Comparison of ENCODE assay signal across 22 cellular contexts in the genomic region with DNA sequence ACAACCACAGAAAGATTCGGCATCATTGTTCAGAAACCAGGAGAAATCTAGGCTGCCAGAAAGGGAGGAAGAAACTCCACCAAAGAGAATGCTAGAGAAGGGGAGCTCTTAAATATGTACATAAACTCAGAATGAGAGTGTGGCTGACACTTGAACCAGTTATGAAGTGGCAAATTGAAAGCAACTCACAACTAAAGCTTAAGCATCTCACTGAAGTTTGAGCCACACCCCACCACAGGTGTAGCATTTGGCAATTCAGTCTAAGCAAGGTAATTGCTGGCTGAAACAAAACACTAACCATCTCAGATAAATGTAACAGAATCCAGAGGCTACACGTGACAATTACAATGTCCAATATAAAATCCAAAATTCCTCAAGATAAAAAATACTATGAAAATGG.
"Had no signal": no experiment of that assay in that cellular context is flagged by ENCODE, and none has a peak within 500 bp of the region (broad histone marks: within the 10 kb centered on the region; RNA-seq: fewer than 3 reads in every experiment).

No MANE protein-coding gene starts in this region.

- H3K9me3 ChIP-seq: gastroesophageal sphincter, lower lobe of right lung had no signal

- ATAC-seq: foreskin keratinocyte; gastroesophageal sphincter; heart left ventricle; left colon; left lobe of liver; left ventricle myocardium superior; lower lobe of right lung; naive thymus-derived CD4-positive, alpha-beta T cell had no signal

- H3K4me1 ChIP-seq: esophagus muscularis mucosa, foreskin keratinocyte, gastroesophageal sphincter, heart left ventricle, lower lobe of right lung had no signal

- DNase-seq: dermis blood vessel endothelial cell; dorsolateral prefrontal cortex; effector CD4-positive, alpha-beta T cell; effector memory CD4-positive, alpha-beta T cell; foreskin keratinocyte; heart left ventricle; hypothalamus; immature natural killer cell; islet precursor cell; kidney; kidney glomerular epithelial cell; left colon; left ventricle myocardium superior; lower lobe of right lung; mesendoderm; midbrain; naive thymus-derived CD4-positive, alpha-beta T cell had no signal

- H3K36me3 ChIP-seq: esophagus muscularis mucosa, gastroesophageal sphincter, heart left ventricle, lower lobe of right lung had no signal

- H3K27me3 ChIP-seq: dorsolateral prefrontal cortex, esophagus muscularis mucosa, foreskin keratinocyte, gastroesophageal sphincter, heart left ventricle, hepatocyte had no signal

- H3K4me3 ChIP-seq: coronary artery, dorsolateral prefrontal cortex, esophagus muscularis mucosa, gastroesophageal sphincter, heart left ventricle, hepatocyte, lower lobe of right lung had no signal

- H3K27ac ChIP-seq: coronary artery, dorsolateral prefrontal cortex, esophagus muscularis mucosa, foreskin keratinocyte, gastroesophageal sphincter, heart left ventricle, hepatocyte, lower lobe of right lung had no signal
